8 cellular contexts compared by ENCODE assay signal in genomic region chr18:12391487-12392136, GRCh38. TPM values are rescaled to one million over a fixed set of nuclear protein-coding genes. Genes with fewer than 3 reads are reported as not detected.
DNase-seq lines count a peak whose midpoint lies in the region; ATAC-seq and TF ChIP-seq lines count a peak whose summit lies in the region.

No MANE protein-coding gene starts in this region.

- no peak overlapping the region for H3K4me3 ChIP-seq in OCI-LY7 (ENCODE audit: low read depth, low read length, poor library complexity, severe bottlenecking)
- H3K4me3 ChIP-seq in gastroesophageal sphincter, result no peak overlapping the region

- no peak overlapping the region for H3K4me2 ChIP-seq in OCI-LY7 (ENCODE audit: low read length)

- WGBS in gastroesophageal sphincter (ENCODE audit: low coverage in 1 of 2), 2 donors, result 9% methylated on average over 9 of the region's 9 CpGs

- intact Hi-C loops in OCI-LY7 (cut with micrococcal nuclease; ENCODE audit: unreplicated experiment), result loop anchor here (1.0 to 10.0 kb wide), 5 partner anchors 30 to 546 kb away; no protein-coding TSS in a partner anchor

- H3K4me1 ChIP-seq in OCI-LY7 (ENCODE audit: insufficient read depth, low read length, poor library complexity, severe bottlenecking) (no peaks in the 10 kb centered on the region), gastroesophageal sphincter (no peaks in the 10 kb centered on the region)

- H4K20me1 ChIP-seq in OCI-LY7 (ENCODE audit: insufficient read depth, low read length), result no peaks in the 10 kb centered on the region

- no peak for TF ChIP-seq EP300 in gastroesophageal sphincter (IDR thresholded peaks at IDR 0.05)

- ATAC-seq in HG03460 (IDR thresholded peaks at IDR 0.05; ENCODE audit: unreplicated experiment), result peak; percentile 80
- peak; percentile 93 for ATAC-seq in gastroesophageal sphincter
- peak; percentile 88 for ATAC-seq in omental fat pad (ENCODE audit: low FRiP score)
- no peak for ATAC-seq in HG03565 (IDR thresholded peaks at IDR 0.05; ENCODE audit: unreplicated experiment)

- H3K27me3 ChIP-seq in gastroesophageal sphincter, result no peaks in the 10 kb centered on the region

- POLR2A ChIA-PET in OCI-LY7 (lab: Charles Lee), result interaction anchor here (0.6 to 2.4 kb wide), 6 partner anchors 14 to 303 kb away, joined by 3 to 9 read pairs (median 4); partner anchors contain the start of gene AFG3L2

- no peak overlapping the region for H2AFZ ChIP-seq in OCI-LY7 (ENCODE audit: low read length)

- BruUV-seq in OCI-LY7 (replicated peaks; lab: Mats Ljungman, UMichigan), result no TSS peak

- H3K27ac ChIP-seq in OCI-LY7 (ENCODE audit: low read depth, low read length, poor library complexity, severe bottlenecking), result no peak overlapping the region
- no peak overlapping the region for H3K27ac ChIP-seq in gastroesophageal sphincter

- H3K36me3 ChIP-seq in OCI-LY7 (ENCODE audit: insufficient read depth, low read length), result no peaks in the 10 kb centered on the region
- no peaks in the 10 kb centered on the region for H3K36me3 ChIP-seq in gastroesophageal sphincter

- H3K9me3 ChIP-seq in OCI-LY7 (ENCODE audit: low read length) (no peaks in the 10 kb centered on the region), gastroesophageal sphincter (no peaks in the 10 kb centered on the region)

- no peak for TF ChIP-seq POLR2A in gastroesophageal sphincter (IDR thresholded peaks at IDR 0.05)

- no peaks in the 10 kb centered on the region for H3K79me2 ChIP-seq in OCI-LY7 (ENCODE audit: insufficient read depth, low read depth, low read length)

- CTCF ChIA-PET in OCI-LY7 (lab: Charles Lee; ENCODE audit: unreplicated experiment), result interaction anchor here (0.6 to 1.0 kb wide), 2 partner anchors 14 kb away, joined by 3 to 5 read pairs; partner anchors contain the start of gene AFG3L2

- TF ChIP-seq CTCF in OCI-LY7 (conservative IDR thresholded peaks at IDR 0.05; ENCODE audit: low read length) (peak; percentile 96), gastroesophageal sphincter (IDR thresholded peaks at IDR 0.05) (peak in 3 of 4 experiments; percentile 82 to 90 (median 83)), omental fat pad (IDR thresholded peaks at IDR 0.05) (peak in 2 of 3 donors; percentile 49 to 68)

- DNase-seq in activated gamma-delta T cell treated with Interleukin-2 at 50 U/mL for 16 hours, result peak; percentile 45
- no peak for DNase-seq in activated gamma-delta T cell (lab: John Stamatoyannopoulos, UW)
- DNase-seq in OCI-LY7 (ENCODE audit: low spot score), result peak; percentile 73
- DNase-seq in activated naive CD4-positive, alpha-beta T cell (lab: John Stamatoyannopoulos, UW), result peak in 3 of 4 experiments; percentile 1 to 15 (median 10)
- DNase-seq in omental fat pad (ENCODE audit: low spot score), result no peak

- no peaks in the 10 kb centered on the region for H3K9me2 ChIP-seq in OCI-LY7 (ENCODE audit: insufficient read depth, low read length)

RNA-seq across cellular contexts. Expression of gene AFG3L2, which starts 14.6 kb away (rescaled TPM):
- 44.8 and 49.2 TPM in 2 replicates for total RNA-seq in OCI-LY7 (2014; rRNA removed; shearing (Covaris generic))
- 61.3 and 72.7 TPM in 2 replicates for total RNA-seq in OCI-LY7 (2022)
- 10 to 100 TPM; 38.4 to 52.9 (median 40.8) TPM for total RNA-seq in gastroesophageal sphincter
- total RNA-seq in omental fat pad, result 10 to 100 TPM; 36.4 to 64.0 (median 40.1) TPM

RNA-seq across cellular contexts. Expression of gene PRELID3A, which starts 16.1 kb away (rescaled TPM):
- total RNA-seq in OCI-LY7 (2014; rRNA removed; shearing (Covaris generic)), result 12.7 and 14.0 TPM in 2 replicates
- total RNA-seq in OCI-LY7 (2022) (24.6 and 28.6 TPM in 2 replicates), gastroesophageal sphincter (1 to 10 TPM; 2.6 to 4.7 (median 3.2) TPM), omental fat pad (1 to 10 TPM; 2.6 to 5.4 (median 4.0) TPM)

Comparison
In these comparisons a context has a peak if more than half of its experiments do, and no peak if none do; other contexts are left out.
1. DNase-seq: peak in activated gamma-delta T cell treated with Interleukin-2 at 50 U/mL for 16 hours (single experiment), OCI-LY7 (single experiment) and activated naive CD4-positive, alpha-beta T cell (3 of 4); none in activated gamma-delta T cell (single experiment) and omental fat pad (single experiment).
2. Peak in every context shown above with its lines, with median percentiles within 50 percentile points of each other: CTCF ChIP-seq.